Comparison of ENCODE assay signal across 15 cellular contexts in the genomic region with DNA sequence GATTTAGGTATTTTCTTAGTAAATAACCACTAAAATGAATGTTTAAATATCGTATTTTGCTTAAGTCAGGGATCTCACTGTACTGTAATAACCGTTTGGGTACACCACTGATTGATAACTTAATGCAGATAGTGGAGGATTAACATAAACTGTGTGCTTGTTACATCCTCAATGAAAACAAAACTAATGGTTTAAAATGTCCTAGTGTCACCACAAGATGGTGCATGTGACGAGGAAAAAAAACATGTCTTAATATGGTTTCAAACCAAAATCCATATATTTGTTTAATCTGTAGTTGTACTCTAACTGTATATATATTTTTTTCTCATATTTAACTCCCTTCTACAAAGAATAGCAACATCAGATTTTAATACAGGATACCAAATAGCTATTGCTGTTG. TPM values are rescaled to one million over a fixed set of nuclear protein-coding genes. Genes with fewer than 3 reads are reported as not detected.
DNase-seq lines count a peak whose midpoint lies in the region; ATAC-seq and TF ChIP-seq lines count a peak whose summit lies in the region.
"Had no signal": no experiment of that assay in that cellular context is flagged by ENCODE, and none has a peak within 500 bp of the region (broad histone marks: within the 10 kb centered on the region; RNA-seq: fewer than 3 reads in every experiment).

No MANE protein-coding gene starts in this region.

- H3K36me3 ChIP-seq in BE2C (peaks cover 20% of the 10 kb centered on the region), colonic mucosa (no peaks in the 10 kb centered on the region), esophagus muscularis mucosa (peaks cover 4 to 72% (median 28%) of the 10 kb centered on the region in 4 donors)
- H3K36me3 ChIP-seq: uterus had no signal

- WGBS in esophagus muscularis mucosa: 49% methylated on average over 3 of the region's 3 CpGs

- H3K4me1 ChIP-seq in BE2C (no peaks in the 10 kb centered on the region), colonic mucosa (no peaks in the 10 kb centered on the region), esophagus muscularis mucosa (no peaks in the 10 kb centered on the region)
- H3K4me1 ChIP-seq: uterus had no signal

- H3K9ac ChIP-seq in colonic mucosa (ENCODE audit: low read depth in 2 of 2, low read length in 2 of 2): no peak overlapping the region

- no peak overlapping the region for H3K4me3 ChIP-seq in BE2C (ENCODE audit: low read depth, low read length)
- no peak overlapping the region for H3K4me3 ChIP-seq in LNCaP clone FGC (ENCODE audit: low read depth, low read length)
- no peak overlapping the region for H3K4me3 ChIP-seq in colonic mucosa
- no peak overlapping the region for H3K4me3 ChIP-seq in esophagus muscularis mucosa
- H3K4me3 ChIP-seq: uterus had no signal

- no peak for TF ChIP-seq EP300 in esophagus muscularis mucosa (IDR thresholded peaks at IDR 0.05)

- H3K9me3 ChIP-seq in BE2C (no peaks in the 10 kb centered on the region), colonic mucosa (no peaks in the 10 kb centered on the region), esophagus muscularis mucosa (no peaks in the 10 kb centered on the region)
- H3K9me3 ChIP-seq: uterus had no signal

- TF ChIP-seq CTCF in BE2C (IDR thresholded peaks at IDR 0.05; ENCODE audit: low read depth, low read length) (peak; percentile 7; the same call in 1 of the 2 replicates), LNCaP clone FGC (IDR thresholded peaks at IDR 0.05; ENCODE audit: control insufficient read depth, extremely low read depth, insufficient read depth) (peak; percentile 56), colonic mucosa (IDR thresholded peaks at IDR 0.05) (peak; percentile 11), esophagus muscularis mucosa (IDR thresholded peaks at IDR 0.05) (no peak)

- ATAC-seq in HG03565 (IDR thresholded peaks at IDR 0.05; ENCODE audit: unreplicated experiment): no peak

- DNase-seq in BE2C: no peak
- no peak for DNase-seq in LNCaP clone FGC (ENCODE audit: low read depth)
- DNase-seq in colonic mucosa: no peak
- peak; percentile 58 for DNase-seq in medulla oblongata (ENCODE audit: extremely low spot score)
- no peak for DNase-seq in esophagus muscularis mucosa (ENCODE audit: extremely low spot score)
- no peak for DNase-seq in GF-D8 (lab: John Stamatoyannopoulos, UW)
- DNase-seq in GM03348 (ENCODE audit: low spot score): no peak
- DNase-seq: activated naive CD4-positive, alpha-beta T cell treated with anti-CD3 and anti-CD28 coated beads, Interleukin-2, amount 50 U/mL, for 16 hours; cerebellar nuclear complex; NCI-H1417; NCI-H526; Right ventricle myocardium superior; stimulated activated CD8-positive, alpha-beta memory T cell treated with anti-CD3 and anti-CD28 coated beads, Interleukin-4, amount 100 ng/mL, for 48 hours; uterus had no signal

- intact Hi-C loops in colonic mucosa (cut with DNase I) (no loop called here), esophagus muscularis mucosa (cut with DNase I) (no loop called here)

- no peak overlapping the region for H3K27ac ChIP-seq in colonic mucosa
- H3K27ac ChIP-seq in esophagus muscularis mucosa (replicated peaks in 1 of 4): no peak overlapping the region
- H3K27ac ChIP-seq: uterus had no signal

- H3K27me3 ChIP-seq in BE2C: no peaks in the 10 kb centered on the region
- H3K27me3 ChIP-seq in colonic mucosa: no peaks in the 10 kb centered on the region
- no peaks in the 10 kb centered on the region for H3K27me3 ChIP-seq in esophagus muscularis mucosa
- H3K27me3 ChIP-seq: uterus had no signal

- no peak for TF ChIP-seq POLR2A in esophagus muscularis mucosa (IDR thresholded peaks at IDR 0.05; ENCODE audit: low read depth)

RNA-seq across cellular contexts. Expression of a gene that starts 19.2 kb away (rescaled TPM):
- polyA plus RNA-seq in BE2C (2012; ENCODE audit: insufficient read depth, insufficient read length, low read depth): 30.2 TPM
- 10 to 100 TPM; 39.6 to 40.4 TPM for total RNA-seq in colonic mucosa
- 10 to 100 TPM; 28.8 to 41.2 (median 37.2) TPM for total RNA-seq in esophagus muscularis mucosa

RNA-seq across cellular contexts. Expression of a gene that starts 19.5 kb away (rescaled TPM):
- not detected for polyA plus RNA-seq in BE2C (2012; ENCODE audit: insufficient read depth, insufficient read length, low read depth)
- total RNA-seq in colonic mucosa (under 1 TPM; 0.17 to 0.64 TPM), esophagus muscularis mucosa (1 to 10 TPM in 2 of 4 donors, under 1 TPM in 2; 0.52 to 1.7 (median 1.1) TPM)

RNA-seq across cellular contexts. Expression of a gene that starts 54.8 kb away (rescaled TPM):
- 6.5 TPM for polyA plus RNA-seq in BE2C (2012; ENCODE audit: insufficient read depth, insufficient read length, low read depth)
- total RNA-seq in colonic mucosa (10 to 100 TPM; 61.4 to 64.6 TPM), esophagus muscularis mucosa (1 to 10 TPM; 4.7 to 8.7 (median 6.1) TPM)

Comparison
In these comparisons a context has a peak if more than half of its experiments do, and no peak if none do; other contexts are left out.
1. CTCF ChIP-seq: peak in BE2C (single experiment), LNCaP clone FGC (single experiment) and colonic mucosa (single experiment); none in esophagus muscularis mucosa (0 of 3).
2. RNA of a gene that starts 54.8 kb away (total RNA-seq): 61.4 to 64.6 TPM in colonic mucosa; 4.7 to 8.7 TPM in esophagus muscularis mucosa; every median in the first group is over 4 times any median in the second.